In the genomic region with DNA sequence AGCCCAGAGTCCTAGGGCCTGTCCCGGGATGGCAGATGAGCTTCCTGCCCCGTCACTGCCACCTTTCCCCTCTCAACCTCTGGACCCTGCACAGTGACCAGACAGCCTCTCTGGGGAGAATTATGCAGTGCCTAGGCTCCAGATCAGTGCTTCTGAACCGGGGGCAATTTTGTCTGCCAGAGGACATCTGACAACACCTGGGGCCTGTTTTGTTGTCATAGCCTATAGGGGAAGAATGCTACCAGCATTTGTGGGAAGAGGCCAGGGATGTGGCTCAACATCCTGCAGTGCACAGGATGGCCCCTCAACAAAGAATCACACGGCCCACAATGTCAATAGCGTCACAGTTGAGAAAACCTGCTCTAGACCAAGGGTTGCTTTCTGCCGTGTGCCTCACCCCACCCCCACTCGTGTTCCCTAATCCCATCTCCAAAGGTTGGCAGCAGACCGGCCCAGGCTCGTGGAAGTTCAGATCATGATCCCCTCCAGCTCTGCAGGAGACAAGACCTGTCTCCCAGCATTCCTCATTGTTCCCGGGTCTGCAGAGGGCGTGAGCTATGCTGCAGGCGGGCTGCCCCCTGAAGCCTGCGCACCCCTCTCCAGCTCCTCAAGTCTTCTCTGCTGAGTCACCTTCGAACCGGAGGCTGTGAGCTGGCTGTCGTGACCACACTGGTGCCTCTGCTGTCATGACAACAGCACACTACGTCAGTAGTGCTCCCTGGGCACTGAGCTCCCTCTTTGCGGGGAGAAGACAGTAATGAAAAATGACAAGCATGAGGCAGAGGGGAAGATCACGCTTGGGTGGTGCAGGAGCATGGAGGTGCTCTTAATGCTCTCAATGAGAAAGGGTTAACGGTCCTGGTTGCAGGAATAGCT, we compare ENCODE assay signal across 1 cellular context.
A peak's percentile ranks its signal among the peaks of the same experiment; 100 is the strongest.
TF ChIP-seq lines count a peak whose summit lies in the region.

No MANE protein-coding gene starts in this region.

TF ChIP-seq in HepG2, 621 proteins besides CTCF, POLR2A, EP300 and RAD21 (continued from another document and continues in another):
- TF ChIP-seq, protein P1, sequence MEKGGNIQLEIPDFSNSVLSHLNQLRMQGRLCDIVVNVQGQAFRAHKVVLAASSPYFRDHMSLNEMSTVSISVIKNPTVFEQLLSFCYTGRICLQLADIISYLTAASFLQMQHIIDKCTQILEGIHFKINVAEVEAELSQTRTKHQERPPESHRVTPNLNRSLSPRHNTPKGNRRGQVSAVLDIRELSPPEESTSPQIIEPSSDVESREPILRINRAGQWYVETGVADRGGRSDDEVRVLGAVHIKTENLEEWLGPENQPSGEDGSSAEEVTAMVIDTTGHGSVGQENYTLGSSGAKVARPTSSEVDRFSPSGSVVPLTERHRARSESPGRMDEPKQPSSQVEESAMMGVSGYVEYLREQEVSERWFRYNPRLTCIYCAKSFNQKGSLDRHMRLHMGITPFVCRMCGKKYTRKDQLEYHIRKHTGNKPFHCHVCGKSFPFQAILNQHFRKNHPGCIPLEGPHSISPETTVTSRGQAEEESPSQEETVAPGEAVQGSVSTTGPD (CRISPR knock-in tag; IDR thresholded peaks at IDR 0.05) = no peak
- TF ChIP-seq CENPT (CRISPR knock-in tag; IDR thresholded peaks at IDR 0.05; ENCODE audit: low read depth) (peak; percentile 66; the same call in 1 of the 2 replicates), ZC3H13 (CRISPR knock-in tag; IDR thresholded peaks at IDR 0.05) (peak; percentile 42; the same call in 1 of the 2 replicates), ZNF317 (CRISPR knock-in tag; IDR thresholded peaks at IDR 0.05) (no peak), SMYD3 (CRISPR knock-in tag; IDR thresholded peaks at IDR 0.05) (peak; percentile 76; the same call in 1 of the 2 replicates), ZNF225 (CRISPR knock-in tag; IDR thresholded peaks at IDR 0.05) (no peak), ZC3H4 (CRISPR knock-in tag; IDR thresholded peaks at IDR 0.05; ENCODE audit: borderline replicate concordance) (no peak; the same call in none of the 2 replicates), NCOA1 (CRISPR knock-in tag; IDR thresholded peaks at IDR 0.05) (no peak), ZBTB7B (CRISPR knock-in tag; IDR thresholded peaks at IDR 0.05) (no peak), HDAC2 (CRISPR knock-in tag; IDR thresholded peaks at IDR 0.05) (0 out of 2 replicates have a peak, but pooled peaks have one; percentile 11), FIP1L1 (IDR thresholded peaks at IDR 0.05; ENCODE audit: borderline replicate concordance, insufficient read depth, low read depth, low read length) (no peak), HHEX (CRISPR knock-in tag; IDR thresholded peaks at IDR 0.05) (no peak), BORCS8-MEF2B (CRISPR knock-in tag; IDR thresholded peaks at IDR 0.05) (peak; percentile 78; the same call in 1 of the 2 replicates), ZNF615 (CRISPR knock-in tag; IDR thresholded peaks at IDR 0.05; ENCODE audit: borderline replicate concordance) (no peak), LCORL (IDR thresholded peaks at IDR 0.05) (no peak), LCORL (CRISPR knock-in tag; IDR thresholded peaks at IDR 0.05) (peak; percentile 88), ZNF569 (CRISPR knock-in tag; IDR thresholded peaks at IDR 0.05; ENCODE audit: borderline replicate concordance) (no peak), HOXA7 (CRISPR knock-in tag; IDR thresholded peaks at IDR 0.05) (no peak), PCBP2 (optimal IDR thresholded peaks at IDR 0.05; ENCODE audit: low read depth, low read length, poor library complexity, severe bottlenecking) (no peak), KAT7 (CRISPR knock-in tag; IDR thresholded peaks at IDR 0.05; ENCODE audit: borderline replicate concordance) (no peak), ZNF883 (CRISPR knock-in tag; IDR thresholded peaks at IDR 0.05; ENCODE audit: not compliant biosample characterization) (no peak), GLI4 (CRISPR knock-in tag; IDR thresholded peaks at IDR 0.05; ENCODE audit: borderline replicate concordance) (no peak), ZSCAN30 (CRISPR knock-in tag; IDR thresholded peaks at IDR 0.05) (no peak), TARDBP (CRISPR knock-in tag; IDR thresholded peaks at IDR 0.05) (peak; percentile 79), EZH2 (conservative IDR thresholded peaks at IDR 0.05; ENCODE audit: low read depth, low read length) (no peak), ZFP90 (CRISPR knock-in tag; IDR thresholded peaks at IDR 0.05; ENCODE audit: borderline replicate concordance) (0 out of 2 replicates have a peak, but pooled peaks have one; percentile 23), HNRNPL (IDR thresholded peaks at IDR 0.05; ENCODE audit: low read depth, low read length) (no peak), RBFOX2 (IDR thresholded peaks at IDR 0.05; ENCODE audit: low read depth, low read length) (no peak; the same call in 1 of the 2 replicates), TOPORS (CRISPR knock-in tag; IDR thresholded peaks at IDR 0.05) (no peak), HOXA3 (CRISPR knock-in tag; IDR thresholded peaks at IDR 0.05) (peak; percentile 56), KDM5A (IDR thresholded peaks at IDR 0.05; ENCODE audit: borderline replicate concordance, low read length) (no peak), ZNF878 (CRISPR knock-in tag; IDR thresholded peaks at IDR 0.05) (peak; percentile 80), KLF6 (CRISPR knock-in tag; IDR thresholded peaks at IDR 0.05) (no peak), SMARCE1 (IDR thresholded peaks at IDR 0.05; ENCODE audit: borderline replicate concordance) (no peak), ADNP (CRISPR knock-in tag; IDR thresholded peaks at IDR 0.05) (no peak), ZNF616 (CRISPR knock-in tag; IDR thresholded peaks at IDR 0.05; ENCODE audit: low read depth) (no peak), ZFP36 (IDR thresholded peaks at IDR 0.05; ENCODE audit: borderline replicate concordance, low read depth, low read length, partially characterized antibody) (no peak), SMARCC2 (IDR thresholded peaks at IDR 0.05) (no peak), NAIF1 (CRISPR knock-in tag; IDR thresholded peaks at IDR 0.05; ENCODE audit: borderline replicate concordance) (no peak), PAX8 (CRISPR knock-in tag; IDR thresholded peaks at IDR 0.05; ENCODE audit: borderline replicate concordance) (no peak), NFE2 (CRISPR knock-in tag; IDR thresholded peaks at IDR 0.05) (peak; percentile 53; the same call in 1 of the 2 replicates), ZNF891 (CRISPR knock-in tag; IDR thresholded peaks at IDR 0.05) (no peak)
- TF ChIP-seq, protein P2, sequence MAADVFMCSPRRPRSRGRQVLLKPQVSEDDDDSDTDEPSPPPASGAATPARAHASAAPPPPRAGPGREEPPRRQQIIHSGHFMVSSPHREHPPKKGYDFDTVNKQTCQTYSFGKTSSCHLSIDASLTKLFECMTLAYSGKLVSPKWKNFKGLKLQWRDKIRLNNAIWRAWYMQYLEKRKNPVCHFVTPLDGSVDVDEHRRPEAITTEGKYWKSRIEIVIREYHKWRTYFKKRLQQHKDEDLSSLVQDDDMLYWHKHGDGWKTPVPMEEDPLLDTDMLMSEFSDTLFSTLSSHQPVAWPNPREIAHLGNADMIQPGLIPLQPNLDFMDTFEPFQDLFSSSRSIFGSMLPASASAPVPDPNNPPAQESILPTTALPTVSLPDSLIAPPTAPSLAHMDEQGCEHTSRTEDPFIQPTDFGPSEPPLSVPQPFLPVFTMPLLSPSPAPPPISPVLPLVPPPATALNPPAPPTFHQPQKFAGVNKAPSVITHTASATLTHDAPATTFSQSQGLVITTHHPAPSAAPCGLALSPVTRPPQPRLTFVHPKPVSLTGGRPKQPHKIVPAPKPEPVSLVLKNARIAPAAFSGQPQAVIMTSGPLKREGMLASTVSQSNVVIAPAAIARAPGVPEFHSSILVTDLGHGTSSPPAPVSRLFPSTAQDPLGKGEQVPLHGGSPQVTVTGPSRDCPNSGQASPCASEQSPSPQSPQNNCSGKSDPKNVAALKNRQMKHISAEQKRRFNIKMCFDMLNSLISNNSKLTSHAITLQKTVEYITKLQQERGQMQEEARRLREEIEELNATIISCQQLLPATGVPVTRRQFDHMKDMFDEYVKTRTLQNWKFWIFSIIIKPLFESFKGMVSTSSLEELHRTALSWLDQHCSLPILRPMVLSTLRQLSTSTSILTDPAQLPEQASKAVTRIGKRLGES (CRISPR knock-in tag; IDR thresholded peaks at IDR 0.05; ENCODE audit: borderline replicate concordance) = no peak
- TF ChIP-seq, protein P3, sequence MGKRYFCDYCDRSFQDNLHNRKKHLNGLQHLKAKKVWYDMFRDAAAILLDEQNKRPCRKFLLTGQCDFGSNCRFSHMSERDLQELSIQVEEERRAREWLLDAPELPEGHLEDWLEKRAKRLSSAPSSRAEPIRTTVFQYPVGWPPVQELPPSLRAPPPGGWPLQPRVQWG (CRISPR knock-in tag; IDR thresholded peaks at IDR 0.05; ENCODE audit: borderline replicate concordance, low read depth) = no peak
- TF ChIP-seq, protein P4, sequence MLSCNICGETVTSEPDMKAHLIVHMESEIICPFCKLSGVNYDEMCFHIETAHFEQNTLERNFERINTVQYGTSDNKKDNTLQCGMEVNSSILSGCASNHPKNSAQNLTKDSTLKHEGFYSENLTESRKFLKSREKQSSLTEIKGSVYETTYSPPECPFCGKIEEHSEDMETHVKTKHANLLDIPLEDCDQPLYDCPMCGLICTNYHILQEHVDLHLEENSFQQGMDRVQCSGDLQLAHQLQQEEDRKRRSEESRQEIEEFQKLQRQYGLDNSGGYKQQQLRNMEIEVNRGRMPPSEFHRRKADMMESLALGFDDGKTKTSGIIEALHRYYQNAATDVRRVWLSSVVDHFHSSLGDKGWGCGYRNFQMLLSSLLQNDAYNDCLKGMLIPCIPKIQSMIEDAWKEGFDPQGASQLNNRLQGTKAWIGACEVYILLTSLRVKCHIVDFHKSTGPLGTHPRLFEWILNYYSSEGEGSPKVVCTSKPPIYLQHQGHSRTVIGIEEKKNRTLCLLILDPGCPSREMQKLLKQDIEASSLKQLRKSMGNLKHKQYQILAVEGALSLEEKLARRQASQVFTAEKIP (CRISPR knock-in tag; IDR thresholded peaks at IDR 0.05; ENCODE audit: borderline replicate concordance) = no peak
- TF ChIP-seq, protein P5, sequence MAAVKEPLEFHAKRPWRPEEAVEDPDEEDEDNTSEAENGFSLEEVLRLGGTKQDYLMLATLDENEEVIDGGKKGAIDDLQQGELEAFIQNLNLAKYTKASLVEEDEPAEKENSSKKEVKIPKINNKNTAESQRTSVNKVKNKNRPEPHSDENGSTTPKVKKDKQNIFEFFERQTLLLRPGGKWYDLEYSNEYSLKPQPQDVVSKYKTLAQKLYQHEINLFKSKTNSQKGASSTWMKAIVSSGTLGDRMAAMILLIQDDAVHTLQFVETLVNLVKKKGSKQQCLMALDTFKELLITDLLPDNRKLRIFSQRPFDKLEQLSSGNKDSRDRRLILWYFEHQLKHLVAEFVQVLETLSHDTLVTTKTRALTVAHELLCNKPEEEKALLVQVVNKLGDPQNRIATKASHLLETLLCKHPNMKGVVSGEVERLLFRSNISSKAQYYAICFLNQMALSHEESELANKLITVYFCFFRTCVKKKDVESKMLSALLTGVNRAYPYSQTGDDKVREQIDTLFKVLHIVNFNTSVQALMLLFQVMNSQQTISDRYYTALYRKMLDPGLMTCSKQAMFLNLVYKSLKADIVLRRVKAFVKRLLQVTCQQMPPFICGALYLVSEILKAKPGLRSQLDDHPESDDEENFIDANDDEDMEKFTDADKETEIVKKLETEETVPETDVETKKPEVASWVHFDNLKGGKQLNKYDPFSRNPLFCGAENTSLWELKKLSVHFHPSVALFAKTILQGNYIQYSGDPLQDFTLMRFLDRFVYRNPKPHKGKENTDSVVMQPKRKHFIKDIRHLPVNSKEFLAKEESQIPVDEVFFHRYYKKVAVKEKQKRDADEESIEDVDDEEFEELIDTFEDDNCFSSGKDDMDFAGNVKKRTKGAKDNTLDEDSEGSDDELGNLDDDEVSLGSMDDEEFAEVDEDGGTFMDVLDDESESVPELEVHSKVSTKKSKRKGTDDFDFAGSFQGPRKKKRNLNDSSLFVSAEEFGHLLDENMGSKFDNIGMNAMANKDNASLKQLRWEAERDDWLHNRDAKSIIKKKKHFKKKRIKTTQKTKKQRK (IDR thresholded peaks at IDR 0.05; ENCODE audit: low read length) = no peak
- TF ChIP-seq, protein P6, sequence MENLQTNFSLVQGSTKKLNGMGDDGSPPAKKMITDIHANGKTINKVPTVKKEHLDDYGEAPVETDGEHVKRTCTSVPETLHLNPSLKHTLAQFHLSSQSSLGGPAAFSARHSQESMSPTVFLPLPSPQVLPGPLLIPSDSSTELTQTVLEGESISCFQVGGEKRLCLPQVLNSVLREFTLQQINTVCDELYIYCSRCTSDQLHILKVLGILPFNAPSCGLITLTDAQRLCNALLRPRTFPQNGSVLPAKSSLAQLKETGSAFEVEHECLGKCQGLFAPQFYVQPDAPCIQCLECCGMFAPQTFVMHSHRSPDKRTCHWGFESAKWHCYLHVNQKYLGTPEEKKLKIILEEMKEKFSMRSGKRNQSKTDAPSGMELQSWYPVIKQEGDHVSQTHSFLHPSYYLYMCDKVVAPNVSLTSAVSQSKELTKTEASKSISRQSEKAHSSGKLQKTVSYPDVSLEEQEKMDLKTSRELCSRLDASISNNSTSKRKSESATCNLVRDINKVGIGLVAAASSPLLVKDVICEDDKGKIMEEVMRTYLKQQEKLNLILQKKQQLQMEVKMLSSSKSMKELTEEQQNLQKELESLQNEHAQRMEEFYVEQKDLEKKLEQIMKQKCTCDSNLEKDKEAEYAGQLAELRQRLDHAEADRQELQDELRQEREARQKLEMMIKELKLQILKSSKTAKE (CRISPR knock-in tag; IDR thresholded peaks at IDR 0.05; ENCODE audit: borderline replicate concordance) = peak; percentile 71
- TF ChIP-seq, protein P7, sequence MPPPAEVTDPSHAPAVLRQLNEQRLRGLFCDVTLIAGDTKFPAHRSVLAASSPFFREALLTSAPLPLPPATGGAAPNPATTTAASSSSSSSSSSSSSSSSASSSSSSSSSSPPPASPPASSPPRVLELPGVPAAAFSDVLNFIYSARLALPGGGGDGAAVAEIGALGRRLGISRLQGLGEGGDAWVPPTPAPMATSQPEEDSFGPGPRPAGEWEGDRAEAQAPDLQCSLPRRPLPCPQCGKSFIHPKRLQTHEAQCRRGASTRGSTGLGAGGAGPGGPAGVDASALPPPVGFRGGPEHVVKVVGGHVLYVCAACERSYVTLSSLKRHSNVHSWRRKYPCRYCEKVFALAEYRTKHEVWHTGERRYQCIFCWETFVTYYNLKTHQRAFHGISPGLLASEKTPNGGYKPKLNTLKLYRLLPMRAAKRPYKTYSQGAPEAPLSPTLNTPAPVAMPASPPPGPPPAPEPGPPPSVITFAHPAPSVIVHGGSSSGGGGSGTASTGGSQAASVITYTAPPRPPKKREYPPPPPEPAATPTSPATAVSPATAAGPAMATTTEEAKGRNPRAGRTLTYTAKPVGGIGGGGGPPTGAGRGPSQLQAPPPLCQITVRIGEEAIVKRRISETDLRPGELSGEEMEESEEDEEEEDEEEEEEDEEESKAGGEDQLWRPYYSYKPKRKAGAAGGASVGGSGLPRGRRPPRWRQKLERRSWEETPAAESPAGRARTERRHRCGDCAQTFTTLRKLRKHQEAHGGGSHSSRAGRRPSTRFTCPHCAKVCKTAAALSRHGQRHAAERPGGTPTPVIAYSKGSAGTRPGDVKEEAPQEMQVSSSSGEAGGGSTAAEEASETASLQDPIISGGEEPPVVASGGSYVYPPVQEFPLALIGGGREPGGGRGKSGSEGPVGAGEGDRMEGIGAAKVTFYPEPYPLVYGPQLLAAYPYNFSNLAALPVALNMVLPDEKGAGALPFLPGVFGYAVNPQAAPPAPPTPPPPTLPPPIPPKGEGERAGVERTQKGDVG (CRISPR knock-in tag; IDR thresholded peaks at IDR 0.05; ENCODE audit: borderline replicate concordance) = no peak
- TF ChIP-seq, protein P8, sequence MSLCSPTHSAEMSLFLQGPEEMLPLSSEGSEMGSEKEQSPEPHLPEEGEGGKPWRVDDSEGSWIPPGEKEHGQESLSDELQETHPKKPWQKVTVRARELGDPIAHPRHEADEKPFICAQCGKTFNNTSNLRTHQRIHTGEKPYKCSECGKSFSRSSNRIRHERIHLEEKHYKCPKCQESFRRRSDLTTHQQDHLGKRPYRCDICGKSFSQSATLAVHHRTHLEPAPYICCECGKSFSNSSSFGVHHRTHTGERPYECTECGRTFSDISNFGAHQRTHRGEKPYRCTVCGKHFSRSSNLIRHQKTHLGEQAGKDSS (CRISPR knock-in tag; IDR thresholded peaks at IDR 0.05; ENCODE audit: borderline replicate concordance, low read depth) = no peak
